ENCODE assay signal across 8 cellular contexts in genomic region chr11:116986521-116987105, GRCh38.
DNase-seq lines count a peak whose midpoint lies in the region; ATAC-seq and TF ChIP-seq lines count a peak whose summit lies in the region.

No MANE protein-coding gene starts in this region.

- H3K9me3 ChIP-seq in T-helper 17 cell (ENCODE audit: control insufficient read depth, low read length, poor library complexity, severe bottlenecking) (no peaks in the 10 kb centered on the region), heart left ventricle (no peaks in the 10 kb centered on the region), stomach (no peaks in the 10 kb centered on the region)

- no peaks in the 10 kb centered on the region for H3K9me3 Mint-ChIP-seq in activated CD4-positive, alpha-beta T cell treated with anti-CD3 and anti-CD28 coated beads, Interleukin-2, amount 10 ng/mL, durations not matched to agents 7 days and 5 days

- TF ChIP-seq CTCF in heart left ventricle (IDR thresholded peaks at IDR 0.05) (no peak), stomach (IDR thresholded peaks at IDR 0.05) (no peak)

- H3K27me3 Mint-ChIP-seq in activated CD4-positive, alpha-beta T cell treated with anti-CD3 and anti-CD28 coated beads, Interleukin-2, amount 10 ng/mL, durations not matched to agents 7 days and 5 days = no peaks in the 10 kb centered on the region
- H3K27me3 Mint-ChIP-seq in T-helper 17 cell = no peaks in the 10 kb centered on the region

- peaks cover 0 to 84% (median 45%) of the 10 kb centered on the region in 12 donors for H3K4me1 ChIP-seq in heart left ventricle
- peaks cover 17 to 91% (median 51%) of the 10 kb centered on the region in 4 donors for H3K4me1 ChIP-seq in stomach

- TF ChIP-seq POLR2A in heart left ventricle (IDR thresholded peaks at IDR 0.05) (no peak), stomach (IDR thresholded peaks at IDR 0.05) (no peak)

- CTCF ChIA-PET in activated CD4-positive, alpha-beta T cell treated with anti-CD3 and anti-CD28 coated beads, Interleukin-2, amount 10 ng/mL, durations not matched to agents 7 days and 5 days (lab: Charles Lee) = interaction anchor here (0.5 to 0.9 kb wide), 3 partner anchors 15 to 38 kb away, joined by 3 read pairs; no protein-coding TSS in a partner anchor

- TF ChIP-seq EP300 in stomach (IDR thresholded peaks at IDR 0.05) = no peak

- intact Hi-C loops in heart left ventricle (cut with DNase I) = loop anchor here in 1 of 10 donors (10.0 kb wide), 1 partner anchor 108 kb away; the partner anchor contains the start of gene SIK3
- intact Hi-C loops in stomach (cut with DNase I; ENCODE audit: low total_unique reads) = no loop called here

- H3K4me1 Mint-ChIP-seq in activated CD4-positive, alpha-beta T cell treated with anti-CD3 and anti-CD28 coated beads, Interleukin-2, amount 10 ng/mL, durations not matched to agents 7 days and 5 days = peaks cover 67% of the 10 kb centered on the region
- peaks cover 49% of the 10 kb centered on the region for H3K4me1 Mint-ChIP-seq in T-helper 17 cell

- H3K4me3 ChIP-seq in heart left ventricle (peak overlapping the region in 1 of 12 donors; percentile 21), stomach (no peak overlapping the region)

- H3K36me3 ChIP-seq in heart left ventricle (no peaks in the 10 kb centered on the region), stomach (no peaks in the 10 kb centered on the region)

- DNase-seq in activated CD4-positive, alpha-beta T cell treated with anti-CD3 and anti-CD28 coated beads, Interleukin-2, amount 10 ng/mL, durations not matched to agents 7 days and 5 days = peak; percentile 40
- DNase-seq in activated CD4-positive, alpha-beta T cell treated with anti-CD3 and anti-CD28 coated beads for 4 hours = no peak
- no peak for DNase-seq in T-helper 17 cell
- DNase-seq in heart left ventricle = no peak
- no peak for DNase-seq in stomach

- ATAC-seq in HG03439 (IDR thresholded peaks at IDR 0.05; ENCODE audit: unreplicated experiment) (peak; percentile 64), T-helper 17 cell (peak; percentile 24), heart left ventricle (peak in 3 of 4 donors; percentile 19 to 73 (median 41)), GM21526 (IDR thresholded peaks at IDR 0.05; ENCODE audit: low FRiP score, unreplicated experiment) (no peak), HG03378 (IDR thresholded peaks at IDR 0.05; ENCODE audit: unreplicated experiment) (no peak)

- H3K4me3 Mint-ChIP-seq in activated CD4-positive, alpha-beta T cell treated with anti-CD3 and anti-CD28 coated beads, Interleukin-2, amount 10 ng/mL, durations not matched to agents 7 days and 5 days = peak overlapping the region; percentile 19
- H3K4me3 Mint-ChIP-seq in T-helper 17 cell = peak overlapping the region; percentile 78

- H3K27ac ChIP-seq in heart left ventricle (peak overlapping the region in 7 of 12 donors; percentile 2 to 86 (median 13)), stomach (peak overlapping the region in 4 of 5 donors; percentile 56 to 73 (median 66))

- H3K27me3 ChIP-seq in heart left ventricle (no peaks in the 10 kb centered on the region), stomach (no peaks in the 10 kb centered on the region)

- POLR2A ChIA-PET in activated CD4-positive, alpha-beta T cell treated with anti-CD3 and anti-CD28 coated beads, Interleukin-2, amount 10 ng/mL, durations not matched to agents 7 days and 5 days (lab: Charles Lee) = interaction anchor here (0.7 kb wide), 1 partner anchor 16 kb away, joined by 3 read pairs; no protein-coding TSS in a partner anchor

- H3K27ac Mint-ChIP-seq in activated CD4-positive, alpha-beta T cell treated with anti-CD3 and anti-CD28 coated beads, Interleukin-2, amount 10 ng/mL, durations not matched to agents 7 days and 5 days = peak overlapping the region; percentile 78
- peak overlapping the region; percentile 51 for H3K27ac Mint-ChIP-seq in T-helper 17 cell

- 80 to 89% (median 84%) methylated on average over 2 of the region's 2 CpGs for WGBS in heart left ventricle, 4 donors
- WGBS in stomach, 5 donors = 43 to 50% (median 50%) methylated on average over 2 of the region's 2 CpGs

- H3K36me3 Mint-ChIP-seq in activated CD4-positive, alpha-beta T cell treated with anti-CD3 and anti-CD28 coated beads, Interleukin-2, amount 10 ng/mL, durations not matched to agents 7 days and 5 days (ENCODE audit: low read depth) = peaks cover 4% of the 10 kb centered on the region
- H3K36me3 Mint-ChIP-seq in T-helper 17 cell (ENCODE audit: low read depth) = peaks cover 2% of the 10 kb centered on the region

Comparison
In these comparisons a context has a peak if more than half of its experiments do, and no peak if none do; other contexts are left out.
1. ATAC-seq: peak in HG03439 (single experiment), T-helper 17 cell (single experiment) and heart left ventricle (3 of 4); none in GM21526 (single experiment) and HG03378 (single experiment).